1 cellular context compared by ENCODE assay signal in the genomic region with DNA sequence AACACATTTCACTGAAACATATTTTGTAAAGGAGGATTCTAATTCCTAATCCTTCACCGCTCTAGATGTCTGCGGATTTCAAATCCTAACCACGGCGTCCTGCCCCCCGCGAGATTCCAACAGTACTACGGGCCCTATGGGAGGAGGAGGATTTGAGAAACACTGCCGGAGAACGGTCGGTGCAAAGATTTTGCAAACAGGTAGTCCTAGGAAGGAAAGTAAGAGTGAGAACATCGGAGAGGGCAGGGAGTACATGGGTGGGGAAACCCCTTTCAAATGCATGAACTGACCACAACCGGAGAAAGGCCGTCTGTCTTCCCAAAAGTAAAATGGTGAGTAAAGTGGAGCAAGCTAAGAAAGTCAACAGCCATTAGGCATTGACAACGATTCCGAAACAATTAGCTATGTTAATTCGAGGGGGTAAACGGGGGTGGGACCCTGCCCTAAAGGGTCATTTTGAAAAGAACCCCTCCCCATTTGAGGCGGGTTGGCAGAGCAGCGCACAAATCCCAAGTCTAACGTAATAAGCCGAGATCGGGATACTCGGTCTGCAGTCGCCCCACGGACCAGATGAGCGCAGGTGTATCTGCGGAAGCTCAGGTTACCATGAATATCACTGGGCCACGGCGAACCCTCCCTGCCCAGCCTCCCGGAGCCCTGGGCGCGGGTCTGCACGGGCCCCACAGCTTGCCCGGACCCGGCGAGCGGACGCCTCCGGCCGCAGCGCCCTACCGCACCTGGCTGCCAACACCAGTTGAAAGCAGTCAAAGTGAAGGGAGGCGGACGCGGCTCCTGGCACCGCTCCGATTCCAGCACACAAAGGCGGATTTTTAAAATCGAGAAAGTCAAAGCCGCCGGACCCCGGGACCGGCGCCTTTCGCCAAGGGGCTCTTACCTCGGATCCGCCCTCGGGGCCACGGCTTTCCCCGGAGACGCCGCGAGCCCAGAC.
A peak's percentile ranks its signal among the peaks of the same experiment; 100 is the strongest.
TF ChIP-seq lines count a peak whose summit lies in the region.

No MANE protein-coding gene starts in this region.

TF ChIP-seq in A549, 52 proteins besides CTCF, POLR2A, EP300 and RAD21 (continued from another document):
- TF ChIP-seq, protein P1, sequence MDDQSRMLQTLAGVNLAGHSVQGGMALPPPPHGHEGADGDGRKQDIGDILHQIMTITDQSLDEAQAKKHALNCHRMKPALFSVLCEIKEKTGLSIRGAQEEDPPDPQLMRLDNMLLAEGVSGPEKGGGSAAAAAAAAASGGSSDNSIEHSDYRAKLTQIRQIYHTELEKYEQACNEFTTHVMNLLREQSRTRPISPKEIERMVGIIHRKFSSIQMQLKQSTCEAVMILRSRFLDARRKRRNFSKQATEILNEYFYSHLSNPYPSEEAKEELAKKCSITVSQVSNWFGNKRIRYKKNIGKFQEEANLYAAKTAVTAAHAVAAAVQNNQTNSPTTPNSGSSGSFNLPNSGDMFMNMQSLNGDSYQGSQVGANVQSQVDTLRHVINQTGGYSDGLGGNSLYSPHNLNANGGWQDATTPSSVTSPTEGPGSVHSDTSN (IDR thresholded peaks at IDR 0.05) = 0 out of 2 replicates have a peak, but pooled peaks have one; percentile 11
TF ChIP-seq in A549: peak in this region for 4.
